In the genomic region with DNA sequence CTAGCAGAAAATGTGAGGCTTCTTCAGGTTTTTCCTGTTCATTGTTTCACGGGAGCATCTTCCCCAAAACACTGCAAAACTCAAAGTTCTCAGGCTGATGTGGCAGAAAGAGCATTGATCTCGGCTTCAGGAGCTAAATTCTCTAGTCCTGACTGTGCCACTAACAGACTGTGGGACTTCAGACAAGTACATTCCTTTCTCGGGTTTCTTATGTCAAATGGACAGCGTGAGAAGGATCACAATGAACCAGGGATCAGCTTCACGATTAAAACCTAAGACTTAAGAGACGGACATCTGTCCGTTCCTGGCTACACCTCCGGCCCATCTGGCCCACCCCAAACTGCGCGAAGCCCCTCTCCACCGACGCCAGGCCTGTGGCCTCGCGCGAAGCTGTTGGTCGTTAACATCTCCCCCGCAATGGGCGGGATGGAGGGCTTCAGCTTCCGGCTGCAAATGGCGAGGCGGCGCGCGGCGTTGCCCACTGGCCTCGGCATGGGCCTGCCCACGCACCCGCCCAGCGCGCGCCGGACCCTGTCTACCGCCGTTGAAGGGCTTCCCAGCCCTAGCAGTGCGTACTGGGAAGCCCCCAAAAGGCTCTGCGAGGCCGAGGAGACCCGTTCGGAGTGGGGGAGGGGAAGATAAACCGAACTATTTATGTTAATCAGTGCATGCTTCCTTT, we compare ENCODE assay signal across 8 cellular contexts. TPM values are rescaled to one million over a fixed set of nuclear protein-coding genes. Genes with fewer than 3 reads are reported as not detected.
DNase-seq lines count a peak whose midpoint lies in the region; ATAC-seq and TF ChIP-seq lines count a peak whose summit lies in the region.

No MANE protein-coding gene starts in this region.

- H3K27me3 ChIP-seq in right cardiac atrium (ENCODE audit: control insufficient read depth, insufficient read depth): no peaks in the 10 kb centered on the region

- peak; percentile 78 for DNase-seq in DMS53 treated with DMSO at 0.1 percent for 48 hours (lab: John Stamatoyannopoulos, UW; ENCODE audit: unreplicated experiment)
- DNase-seq in activated naive CD4-positive, alpha-beta T cell treated with anti-CD3 and anti-CD28 coated beads, Interleukin-2, amount 50 U/mL, for 72 hours (ENCODE audit: low spot score in 2 of 2): no peak
- peak; percentile 82 to 93 (median 91) for DNase-seq in right cardiac atrium
- DNase-seq in retinal pigment epithelial cell (ENCODE audit: low read depth): peak; percentile 51
- DNase-seq in CD1c-positive myeloid dendritic cell (ENCODE audit: extremely low spot score): no peak

- peak overlapping the region; percentile 97 to 100 (median 99) for H3K4me3 Mint-ChIP-seq in IgD-negative memory B cell

- H3K4me3 ChIP-seq in right cardiac atrium (ENCODE audit: low read length) (peak overlapping the region; percentile 85), retinal pigment epithelial cell (ENCODE audit: low read length) (peak overlapping the region; percentile 93)

- intact Hi-C loops in right cardiac atrium (cut with DNase I): no loop called here

- peak overlapping the region; percentile 99 to 100 (median 99) for H3K27ac Mint-ChIP-seq in IgD-negative memory B cell
- peak overlapping the region; percentile 95 to 99 for H3K27ac Mint-ChIP-seq in activated naive CD4-positive, alpha-beta T cell treated with anti-CD3 and anti-CD28 coated beads, Interleukin-2, amount 50 U/mL, for 72 hours

- H3K9me3 ChIP-seq in right cardiac atrium (ENCODE audit: control insufficient read depth, low read length): no peaks in the 10 kb centered on the region

- TF ChIP-seq CTCF in retinal pigment epithelial cell (conservative IDR thresholded peaks at IDR 0.05; ENCODE audit: low read depth, low read length): no peak

- peaks cover 2% of the 10 kb centered on the region for H3K36me3 Mint-ChIP-seq in IgD-negative memory B cell
- peaks cover 21 to 30% of the 10 kb centered on the region in 2 donors for H3K36me3 Mint-ChIP-seq in activated naive CD4-positive, alpha-beta T cell treated with anti-CD3 and anti-CD28 coated beads, Interleukin-2, amount 50 U/mL, for 72 hours

- H3K9me3 Mint-ChIP-seq in IgD-negative memory B cell: no peaks in the 10 kb centered on the region
- H3K9me3 Mint-ChIP-seq in activated naive CD4-positive, alpha-beta T cell treated with anti-CD3 and anti-CD28 coated beads, Interleukin-2, amount 50 U/mL, for 72 hours: no peaks in the 10 kb centered on the region

- WGBS in right cardiac atrium: 3% methylated on average over 40 of the region's 40 CpGs

- H3K4me1 ChIP-seq in right cardiac atrium (ENCODE audit: control insufficient read depth, insufficient read depth, low read length): no peaks in the 10 kb centered on the region

- H3K27ac ChIP-seq in right cardiac atrium (ENCODE audit: low read length): peak overlapping the region; percentile 88

- ATAC-seq in GM21390 (IDR thresholded peaks at IDR 0.05; ENCODE audit: unreplicated experiment) (peak; percentile 42), right cardiac atrium (peak; percentile 81 to 82), HG02870 (IDR thresholded peaks at IDR 0.05; ENCODE audit: unreplicated experiment) (no peak)
- peak; percentile 53 to 67 for ATAC-seq in activated naive CD4-positive, alpha-beta T cell treated with anti-CD3 and anti-CD28 coated beads, Interleukin-2, amount 50 U/mL, for 72 hours

- peaks cover 16 to 34% (median 29%) of the 10 kb centered on the region in 3 donors for H3K4me1 Mint-ChIP-seq in IgD-negative memory B cell

- H3K27me3 Mint-ChIP-seq in IgD-negative memory B cell: no peaks in the 10 kb centered on the region

RNA-seq across cellular contexts. Expression of gene DDX50, which starts 0.5 kb away (rescaled TPM):
- 22.0 TPM for polyA plus RNA-seq in IgD-negative memory B cell
- 10 to 100 TPM; 57.9 to 80.2 TPM for total RNA-seq in activated naive CD4-positive, alpha-beta T cell treated with anti-CD3 and anti-CD28 coated beads, Interleukin-2, amount 50 U/mL, for 72 hours
- total RNA-seq in right cardiac atrium: 10 to 100 TPM; 23.6 to 26.7 (median 24.7) TPM
- polyA plus RNA-seq in right cardiac atrium: 15.5 TPM

RNA-seq across cellular contexts. Expression of gene DDX21, which starts 55.4 kb away (rescaled TPM):
- 16.1 TPM for polyA plus RNA-seq in IgD-negative memory B cell
- total RNA-seq in activated naive CD4-positive, alpha-beta T cell treated with anti-CD3 and anti-CD28 coated beads, Interleukin-2, amount 50 U/mL, for 72 hours: 100 to 1,000 TPM; 127 to 136 TPM
- total RNA-seq in right cardiac atrium: 10 to 100 TPM; 18.6 to 44.0 (median 21.5) TPM
- polyA plus RNA-seq in right cardiac atrium: 9.4 TPM

Comparison
In these comparisons a context has a peak if more than half of its experiments do, and no peak if none do; other contexts are left out.
1. DNase-seq: peak in DMS53 treated with DMSO at 0.1 percent for 48 hours (single experiment), right cardiac atrium (3 of 3) and retinal pigment epithelial cell (single experiment); none in activated naive CD4-positive, alpha-beta T cell treated with anti-CD3 and anti-CD28 coated beads, Interleukin-2, amount 50 U/mL, for 72 hours (0 of 2) and CD1c-positive myeloid dendritic cell (single experiment).